ENCODE assay signal across 8 cellular contexts in genomic region chr19:12550951-12551832, GRCh38. TPM values are rescaled to one million over a fixed set of nuclear protein-coding genes. Genes with fewer than 3 reads are reported as not detected.
DNase-seq lines count a peak whose midpoint lies in the region; ATAC-seq, FAIRE-seq and TF ChIP-seq lines count a peak whose summit lies in the region.

TSS of gene ZNF564 (minus strand) at chr19:12551482. CDS start at chr19:12551332, 150 bp downstream.

- TF ChIP-seq CTCF in GM13977 (IDR thresholded peaks at IDR 0.05; ENCODE audit: extremely low read depth, insufficient read depth, missing control alignments) (no peak), right atrium auricular region (IDR thresholded peaks at IDR 0.05) (no peak), psoas muscle (IDR thresholded peaks at IDR 0.05) (no peak)

- FAIRE-seq in urothelium cell line (lab: Jason Lieb, UNC) = no peak

- H3K27ac ChIP-seq in right atrium auricular region = peak within 1 kb of the TSS; percentile 96 to 97
- H3K27ac ChIP-seq in psoas muscle = peak within 1 kb of the TSS; percentile 97

- DNase-seq in GM13977 (ENCODE audit: low spot score) (peak; percentile 99), NCI-H1694 (lab: John Stamatoyannopoulos, UW) (peak; percentile 94), amygdala (lab: John Stamatoyannopoulos, UW) (peak; percentile 37 to 99 (median 96)), right atrium auricular region (ENCODE audit: low spot score) (peak; percentile 99), psoas muscle (peak; percentile 94 to 96), urothelium cell line (ENCODE audit: low spot score) (peak; percentile 92)

- H3K27ac Mint-ChIP-seq in T-helper 1 cell treated with Interleukin-12 subunit alpha and Interleukin-12 subunit beta and Interleukin-4 antibody, amounts not matched to agents 30 μg/mL and 1 μg/mL, for 36 hours = peak within 1 kb of the TSS; percentile 98

- ATAC-seq in HG02884 (IDR thresholded peaks at IDR 0.05; ENCODE audit: unreplicated experiment) = peak; percentile 94
- ATAC-seq in psoas muscle = peak; percentile 97 to 98 (median 98)

- H3K9me3 Mint-ChIP-seq in T-helper 1 cell treated with Interleukin-12 subunit alpha and Interleukin-12 subunit beta and Interleukin-4 antibody, amounts not matched to agents 30 μg/mL and 1 μg/mL, for 36 hours = peaks cover 19% of the 10 kb centered on the region

- no peaks in the 10 kb centered on the region for H3K27me3 Mint-ChIP-seq in T-helper 1 cell treated with Interleukin-12 subunit alpha and Interleukin-12 subunit beta and Interleukin-4 antibody, amounts not matched to agents 30 μg/mL and 1 μg/mL, for 36 hours (ENCODE audit: low read depth)

- H3K27me3 ChIP-seq in right atrium auricular region (no peaks in the 10 kb centered on the region), psoas muscle (ENCODE audit: insufficient read depth in 3 of 3, low read length in 2 of 3) (peaks cover 0 to 3% (median 3%) of the 10 kb centered on the region in 3 donors)

- WGBS in psoas muscle, 3 donors = 0% methylated on average over 50 to 55 of the region's 55 CpGs

- H3K36me3 Mint-ChIP-seq in T-helper 1 cell treated with Interleukin-12 subunit alpha and Interleukin-12 subunit beta and Interleukin-4 antibody, amounts not matched to agents 30 μg/mL and 1 μg/mL, for 36 hours (ENCODE audit: low read depth) = peaks cover 28% of the 10 kb centered on the region

- in situ Hi-C loops in GM13977 (cut with MboI; ENCODE audit: low pct_unique_long_range_greater_than_20kb, low sequenced_read_pairs, unreplicated experiment) = no loop called here

- H3K4me1 ChIP-seq in right atrium auricular region (peaks cover 0 to 33% of the 10 kb centered on the region in 2 donors), psoas muscle (peaks cover 23% of the 10 kb centered on the region)

- H3K36me3 ChIP-seq in right atrium auricular region = no peaks in the 10 kb centered on the region
- H3K36me3 ChIP-seq in psoas muscle (ENCODE audit: insufficient read depth in 1 of 2, low read depth in 1 of 2) = peaks cover 0 to 18% of the 10 kb centered on the region in 2 donors

- H3K4me1 Mint-ChIP-seq in T-helper 1 cell treated with Interleukin-12 subunit alpha and Interleukin-12 subunit beta and Interleukin-4 antibody, amounts not matched to agents 30 μg/mL and 1 μg/mL, for 36 hours (ENCODE audit: low read depth) = peaks cover 19% of the 10 kb centered on the region

- intact Hi-C loops in psoas muscle (cut with DNase I) = loop anchor here (1.0 to 10.0 kb wide), 4 partner anchors 56 to 146 kb away; partner anchors contain the start of genes ZNF490 (in 1 of the 2), ZNF791 (in 1 of the 2) and ZNF799 (in 1 of the 2)

- H3K9me3 ChIP-seq in right atrium auricular region (no peaks in the 10 kb centered on the region), psoas muscle (no peaks in the 10 kb centered on the region)

- H3K4me3 Mint-ChIP-seq in T-helper 1 cell treated with Interleukin-12 subunit alpha and Interleukin-12 subunit beta and Interleukin-4 antibody, amounts not matched to agents 30 μg/mL and 1 μg/mL, for 36 hours = peak within 1 kb of the TSS; percentile 99

- H3K4me3 ChIP-seq in right atrium auricular region (peak within 1 kb of the TSS; percentile 85 to 90), psoas muscle (peak within 1 kb of the TSS; percentile 98)

RNA-seq across cellular contexts. Expression of gene ZNF564, which starts in this region (rescaled TPM):
- 1 to 10 TPM; 8.5 to 8.6 TPM for total RNA-seq in right atrium auricular region
- 1 to 10 TPM; 3.5 to 6.2 (median 5.4) TPM for total RNA-seq in psoas muscle
- 1 to 10 TPM; 3.2 to 6.0 (median 4.6) TPM for polyA plus RNA-seq in psoas muscle

Comparison
In these comparisons a context has a peak if more than half of its experiments do, and no peak if none do; other contexts are left out.
1. Peak in every context shown above with its lines: DNase-seq, ATAC-seq, H3K4me3 ChIP-seq and H3K27ac ChIP-seq.